ENCODE assay signal across 1 cellular context in the genomic region with DNA sequence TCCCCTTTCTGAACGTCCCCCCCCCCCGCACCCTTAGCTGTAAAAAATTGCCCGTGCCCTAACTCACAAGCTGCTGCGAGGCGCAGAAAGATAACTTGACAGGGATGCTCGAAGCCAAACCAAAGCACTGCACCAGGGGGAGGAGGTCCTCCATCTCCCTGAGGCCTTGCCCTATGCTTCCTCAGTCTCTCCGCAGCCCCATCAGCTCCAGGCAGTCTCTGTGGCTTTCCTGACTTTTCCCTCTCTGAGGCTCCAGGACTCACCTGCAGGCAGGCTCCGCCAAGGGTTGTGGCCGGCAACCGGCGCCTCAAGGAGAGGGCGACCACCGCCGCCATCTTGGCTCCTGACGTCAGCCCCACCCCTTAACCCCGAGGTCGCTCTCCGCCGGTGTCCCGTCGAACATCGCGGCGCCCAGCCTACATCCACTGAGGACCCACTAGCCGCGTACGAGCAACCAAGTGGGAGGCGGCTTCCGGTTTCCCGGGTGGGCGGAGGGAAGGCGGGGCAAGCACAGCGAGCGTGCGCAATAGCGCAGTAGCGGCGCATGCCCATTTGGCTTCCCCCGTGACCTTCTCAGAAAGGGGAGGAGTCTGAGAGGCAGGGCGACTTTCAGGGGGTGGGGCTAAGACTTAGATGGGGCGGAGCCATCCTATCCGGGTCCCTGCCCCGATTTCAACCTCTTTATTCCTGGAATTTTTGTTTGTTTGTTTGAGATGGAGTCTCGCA.
TF ChIP-seq lines count a peak whose summit lies in the region.

Gene SDHB, minus strand, starts transcription at position 348 of the 726 bp plus-strand sequence. Its CDS starts 13 bp downstream, at position 335.

TF ChIP-seq in K562, 482 proteins besides CTCF, POLR2A, EP300 and RAD21 (continued from another document and continues in another):
- TF ChIP-seq ZNF407 (IDR thresholded peaks at IDR 0.05; ENCODE audit: low read depth) (no peak), HDAC1 (IDR thresholded peaks at IDR 0.05) (peak in 1 of 2 experiments; percentile 90; a peak in 2 of 4 replicates), ZBTB43 (CRISPR knock-in tag; IDR thresholded peaks at IDR 0.05) (no peak), ZNF41 (CRISPR knock-in tag; conservative IDR thresholded peaks at IDR 0.05) (no peak), ZNF12 (CRISPR knock-in tag; IDR thresholded peaks at IDR 0.05) (no peak), PATZ1 (CRISPR knock-in tag; IDR thresholded peaks at IDR 0.05; ENCODE audit: borderline replicate concordance) (no peak), SP1 (CRISPR knock-in tag; IDR thresholded peaks at IDR 0.05) (peak; percentile 92), DMBX1 (CRISPR knock-in tag; IDR thresholded peaks at IDR 0.05; ENCODE audit: borderline replicate concordance) (no peak), SMARCA4 (IDR thresholded peaks at IDR 0.05) (no peak), ETV6 (IDR thresholded peaks at IDR 0.05; ENCODE audit: borderline replicate concordance in 1 of 2, low read depth in 2 of 2, low read length in 1 of 2) (no peak), ETV6 (CRISPR knock-in tag; IDR thresholded peaks at IDR 0.05; ENCODE audit: borderline replicate concordance) (no peak), FOSL1 (tag; conservative IDR thresholded peaks at IDR 0.05) (no peak), U2AF1 (optimal IDR thresholded peaks at IDR 0.05; ENCODE audit: low read depth, low read length) (no peak), CUX1 (CRISPR knock-in tag; IDR thresholded peaks at IDR 0.05) (no peak), HDGF (IDR thresholded peaks at IDR 0.05) (peak; percentile 82; the same call in 1 of the 2 replicates), GTF2E2 (tag; IDR thresholded peaks at IDR 0.05) (no peak), ZNF133 (CRISPR knock-in tag; IDR thresholded peaks at IDR 0.05) (no peak), TAF15 (IDR thresholded peaks at IDR 0.05; ENCODE audit: low read depth, low read length) (no peak), SRSF7 (optimal IDR thresholded peaks at IDR 0.05; ENCODE audit: low read depth, low read length) (no peak), SUPT5H (IDR thresholded peaks at IDR 0.05) (peak; percentile 96), DACH1 (IDR thresholded peaks at IDR 0.05; ENCODE audit: partially characterized antibody) (no peak), ZNF263 (CRISPR knock-in tag; IDR thresholded peaks at IDR 0.05; ENCODE audit: borderline replicate concordance) (0 out of 2 replicates have a peak, but pooled peaks have one; percentile 10), BRCA1 (IDR thresholded peaks at IDR 0.05) (no peak), BRCA1 (CRISPR knock-in tag; IDR thresholded peaks at IDR 0.05) (no peak), CCAR2 (IDR thresholded peaks at IDR 0.05; ENCODE audit: low read depth, low read length) (no peak), SMC3 (conservative IDR thresholded peaks at IDR 0.05; ENCODE audit: insufficient read depth, low read depth, low read length) (no peak), FUS (optimal IDR thresholded peaks at IDR 0.05; ENCODE audit: low read depth, low read length) (no peak), HOMEZ (CRISPR knock-in tag; IDR thresholded peaks at IDR 0.05) (no peak), PRMT5 (CRISPR knock-in tag; IDR thresholded peaks at IDR 0.05) (no peak), ERF (CRISPR knock-in tag; IDR thresholded peaks at IDR 0.05) (no peak)
- TF ChIP-seq, protein P1, sequence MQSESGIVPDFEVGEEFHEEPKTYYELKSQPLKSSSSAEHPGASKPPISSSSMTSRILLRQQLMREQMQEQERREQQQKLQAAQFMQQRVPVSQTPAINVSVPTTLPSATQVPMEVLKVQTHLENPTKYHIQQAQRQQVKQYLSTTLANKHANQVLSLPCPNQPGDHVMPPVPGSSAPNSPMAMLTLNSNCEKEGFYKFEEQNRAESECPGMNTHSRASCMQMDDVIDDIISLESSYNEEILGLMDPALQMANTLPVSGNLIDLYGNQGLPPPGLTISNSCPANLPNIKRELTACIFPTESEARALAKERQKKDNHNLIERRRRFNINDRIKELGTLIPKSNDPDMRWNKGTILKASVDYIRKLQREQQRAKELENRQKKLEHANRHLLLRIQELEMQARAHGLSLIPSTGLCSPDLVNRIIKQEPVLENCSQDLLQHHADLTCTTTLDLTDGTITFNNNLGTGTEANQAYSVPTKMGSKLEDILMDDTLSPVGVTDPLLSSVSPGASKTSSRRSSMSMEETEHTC (IDR thresholded peaks at IDR 0.05), result no peak; the same call in 1 of the 2 replicates
- TF ChIP-seq, protein P2, sequence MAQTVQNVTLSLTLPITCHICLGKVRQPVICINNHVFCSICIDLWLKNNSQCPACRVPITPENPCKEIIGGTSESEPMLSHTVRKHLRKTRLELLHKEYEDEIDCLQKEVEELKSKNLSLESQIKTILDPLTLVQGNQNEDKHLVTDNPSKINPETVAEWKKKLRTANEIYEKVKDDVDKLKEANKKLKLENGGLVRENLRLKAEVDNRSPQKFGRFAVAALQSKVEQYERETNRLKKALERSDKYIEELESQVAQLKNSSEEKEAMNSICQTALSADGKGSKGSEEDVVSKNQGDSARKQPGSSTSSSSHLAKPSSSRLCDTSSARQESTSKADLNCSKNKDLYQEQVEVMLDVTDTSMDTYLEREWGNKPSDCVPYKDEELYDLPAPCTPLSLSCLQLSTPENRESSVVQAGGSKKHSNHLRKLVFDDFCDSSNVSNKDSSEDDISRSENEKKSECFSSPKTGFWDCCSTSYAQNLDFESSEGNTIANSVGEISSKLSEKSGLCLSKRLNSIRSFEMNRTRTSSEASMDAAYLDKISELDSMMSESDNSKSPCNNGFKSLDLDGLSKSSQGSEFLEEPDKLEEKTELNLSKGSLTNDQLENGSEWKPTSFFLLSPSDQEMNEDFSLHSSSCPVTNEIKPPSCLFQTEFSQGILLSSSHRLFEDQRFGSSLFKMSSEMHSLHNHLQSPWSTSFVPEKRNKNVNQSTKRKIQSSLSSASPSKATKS (CRISPR knock-in tag; IDR thresholded peaks at IDR 0.05), result no peak
